Comparison of ENCODE assay signal across 8 cellular contexts in genomic region chr11:114059278-114059983, GRCh38. TPM values are rescaled to one million over a fixed set of nuclear protein-coding genes. Genes with fewer than 3 reads are reported as not detected.
DNase-seq lines count a peak whose midpoint lies in the region; ATAC-seq and TF ChIP-seq lines count a peak whose summit lies in the region.

Gene ZBTB16, plus strand, starts transcription at chr11:114059711. Its CDS starts 3,590 bp downstream, at chr11:114063301.

- peaks cover 39% of the 10 kb centered on the region for H3K36me3 ChIP-seq in right atrium auricular region

- peaks cover 18 to 30% of the 10 kb centered on the region in 2 donors for H3K27me3 Mint-ChIP-seq in T-cell

- DNase-seq in NCI-H1436 (lab: John Stamatoyannopoulos, UW) (peak; percentile 65), NCI-H1436 treated with DMSO at 0.1 percent for 48 hours (lab: John Stamatoyannopoulos, UW) (no peak), T-cell (peak in 31 of 34 experiments; percentile 48 to 79 (median 57)), anterior cingulate cortex (lab: John Stamatoyannopoulos, UW) (peak; percentile 48 to 97 (median 90)), right atrium auricular region (ENCODE audit: low spot score) (peak; percentile 93), pons (ENCODE audit: low spot score) (peak; percentile 91), NCI-H2107 (lab: John Stamatoyannopoulos, UW) (no peak)

- peak within 1 kb of the TSS; percentile 100 for H3K27ac ChIP-seq in right atrium auricular region

- H3K4me1 Mint-ChIP-seq in T-cell, result peaks cover 7 to 25% (median 23%) of the 10 kb centered on the region in 3 donors

- ATAC-seq in T-cell (replicated peaks in 1 of 4) (peak; percentile 59 to 83 (median 64)), GM21825 (IDR thresholded peaks at IDR 0.05; ENCODE audit: unreplicated experiment) (no peak)

- H3K4me3 Mint-ChIP-seq in T-cell, result peak within 1 kb of the TSS; percentile 82 to 88 (median 87)

- H3K4me3 ChIP-seq in right atrium auricular region, result peak within 1 kb of the TSS; percentile 84 to 97

- H3K9me3 ChIP-seq in right atrium auricular region, result no peaks in the 10 kb centered on the region

- CTCF ChIA-PET in T-cell (lab: Charles Lee), result interaction anchor here (0.6 to 1.9 kb wide), 10 partner anchors 14 to 203 kb away, joined by 3 to 7 read pairs (median 4); no protein-coding TSS in a partner anchor

- no peaks in the 10 kb centered on the region for H3K36me3 Mint-ChIP-seq in T-cell

- peak in 1 of 2 donors; percentile 80 for TF ChIP-seq CTCF in right atrium auricular region (IDR thresholded peaks at IDR 0.05)

- no peaks in the 10 kb centered on the region for H3K9me3 Mint-ChIP-seq in T-cell

- H3K4me1 ChIP-seq in right atrium auricular region, result peaks cover 0 to 51% of the 10 kb centered on the region in 2 donors

- H3K27me3 ChIP-seq in right atrium auricular region, result no peaks in the 10 kb centered on the region

- POLR2A ChIA-PET in T-cell (lab: Charles Lee), result interaction anchor here in 1 of 2 donors (1.2 kb wide), 1 partner anchor 19 kb away, joined by 3 read pairs; no protein-coding TSS in a partner anchor

- H3K27ac Mint-ChIP-seq in T-cell, result peak within 1 kb of the TSS; percentile 36 to 58

RNA-seq across cellular contexts. Expression of gene ZBTB16, which starts in this region (rescaled TPM):
- total RNA-seq in T-cell, result 10 to 100 TPM in 3 of 5 donors, 1 to 10 TPM in 2; 8.3 to 20.5 (median 12.4) TPM
- total RNA-seq in right atrium auricular region, result 100 to 1,000 TPM in 1 of 2 donors, 10 to 100 TPM in 1; 65.5 to 101 TPM

Comparison
In these comparisons a context has a peak if more than half of its experiments do, and no peak if none do; other contexts are left out.
1. DNase-seq: peak in NCI-H1436 (single experiment), T-cell (31 of 34), anterior cingulate cortex (58 of 58), right atrium auricular region (single experiment) and pons (single experiment); none in NCI-H1436 treated with DMSO at 0.1 percent for 48 hours (single experiment) and NCI-H2107 (single experiment).